Comparison of ENCODE assay signal across 33 cellular contexts in the genomic region with DNA sequence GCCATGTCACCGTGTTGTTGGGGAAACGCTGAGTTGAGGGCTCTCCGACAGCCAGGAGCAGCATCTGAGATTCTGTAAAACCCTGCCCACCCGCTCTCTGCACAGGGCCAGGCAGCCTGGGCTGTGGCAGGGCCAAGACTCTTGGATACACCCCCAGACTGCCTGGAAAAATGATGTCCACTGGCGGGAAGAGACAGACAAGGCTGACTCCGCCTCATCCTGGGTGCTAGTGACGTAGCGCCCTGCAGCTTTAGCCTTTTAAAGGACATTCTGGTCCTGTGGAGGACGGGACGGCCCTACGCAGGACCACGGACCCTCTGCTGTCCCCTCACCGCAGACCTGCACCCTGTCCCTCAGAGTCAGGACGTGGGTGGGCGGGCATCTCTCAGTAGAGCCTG. TPM values are rescaled to one million over a fixed set of nuclear protein-coding genes. Genes with fewer than 3 reads are reported as not detected.
"Had no signal": no experiment of that assay in that cellular context is flagged by ENCODE, and none has a peak within 500 bp of the region (broad histone marks: within the 10 kb centered on the region; RNA-seq: fewer than 3 reads in every experiment).

No MANE protein-coding gene starts in this region.

- H3K4me1 ChIP-seq: ascending aorta, SJCRH30 had no signal

- DNase-seq: activated CD4-positive, alpha-beta memory T cell treated with anti-CD3 and anti-CD28 coated beads, Interleukin-2, amount 10 ng/mL, durations not matched to agents 7 days and 5 days; activated CD4-positive, alpha-beta T cell treated with anti-CD3 and anti-CD28 coated beads for 1 hour; activated CD4-positive, alpha-beta T cell treated with anti-CD3 and anti-CD28 coated beads for 48 hours; activated CD4-positive, CD25-positive, alpha-beta regulatory T cell; activated gamma-delta T cell; activated naive CD4-positive, alpha-beta T cell treated with Interleukin-2 at 50 U/mL for 16 hours; activated naive CD8-positive, alpha-beta T cell treated with anti-CD3 and anti-CD28 coated beads, Interleukin-2, amount 10 ng/mL, durations not matched to agents 7 days and 5 days; activated T-cell treated with anti-CD3 and anti-CD28 coated beads, Interleukin-2, amount 50 U/mL, for 24 hours; amygdala; NCI-H1092 treated with DMSO at 0.1 percent for 48 hours; NCI-H1417; NCI-H146; NCI-H187; NCI-H2029 treated with DMSO at 0.1 percent for 48 hours; NCI-H2107; NCI-H2171; NCI-H510A; NCI-H526; NCI-H748 treated with DMSO at 0.1 percent for 48 hours; NK-92 treated with Interleukin-12 subunit alpha and Interleukin-12 subunit beta, amount 100 ng/mL, for 24 hours; PC-9; Right ventricle myocardium superior; SJCRH30; T1000; WERI-Rb-1 had no signal

- H3K9me3 ChIP-seq: ascending aorta, SJCRH30 had no signal

- H3K36me3 ChIP-seq: ascending aorta, cardiac muscle cell, SJCRH30, WERI-Rb-1 had no signal

- H3K27ac ChIP-seq: ascending aorta, cardiac muscle cell, PC-9, SJCRH30, SK-N-MC, WERI-Rb-1 had no signal

- H3K4me2 ChIP-seq: PC-9 had no signal

- H3K4me3 ChIP-seq: ascending aorta, cardiac muscle cell, PC-9, SJCRH30, SK-N-MC had no signal

- H3K27me3 ChIP-seq: ascending aorta, cardiac muscle cell had no signal

RNA-seq across cellular contexts. Expression of a gene that starts 20.7 kb away (rescaled TPM):
- total RNA-seq: activated CD4-positive, alpha-beta memory T cell treated with anti-CD3 and anti-CD28 coated beads, Interleukin-2, amount 10 ng/mL, durations not matched to agents 7 days and 5 days; activated T-helper 2 cell treated with anti-CD3 and anti-CD28 coated beads, Interferon-gamma antibody, Interleukin-2, Interleukin-4, amounts not matched to agents 10 μg/mL and 5 μg/mL and 100 μg/mL, durations not matched to agents 14 hours and 24 hours and 36 hours; ascending aorta; cardiac muscle cell; M059J; PC-9; SJCRH30; T-helper 2 cell treated with Interferon-gamma antibody and Interleukin-4, amounts not matched to agents 100 ng/mL and 5 ng/mL, for 36 hours had no signal
- polyA plus RNA-seq: cardiac muscle cell had no signal

RNA-seq across cellular contexts. Expression of a gene that starts 40.5 kb away (rescaled TPM):
- total RNA-seq: activated CD4-positive, alpha-beta memory T cell treated with anti-CD3 and anti-CD28 coated beads, Interleukin-2, amount 10 ng/mL, durations not matched to agents 7 days and 5 days; activated naive CD8-positive, alpha-beta T cell treated with anti-CD3 and anti-CD28 coated beads, Interleukin-2, amount 10 ng/mL, durations not matched to agents 7 days and 5 days; activated T-helper 2 cell treated with anti-CD3 and anti-CD28 coated beads, Interferon-gamma antibody, Interleukin-2, Interleukin-4, amounts not matched to agents 10 μg/mL and 5 μg/mL and 100 μg/mL, durations not matched to agents 14 hours and 24 hours and 36 hours; ascending aorta; cardiac muscle cell; M059J; PC-9; SJCRH30; T-helper 1 cell treated with Interleukin-12 subunit alpha and Interleukin-12 subunit beta and Interleukin-4 antibody, amounts not matched to agents 30 ng/mL and 1 ng/mL, for 36 hours; T-helper 2 cell treated with Interferon-gamma antibody and Interleukin-4, amounts not matched to agents 100 ng/mL and 5 ng/mL, for 36 hours had no signal
- polyA plus RNA-seq: cardiac muscle cell had no signal

RNA-seq across cellular contexts. Expression of a gene that starts 50.3 kb away (rescaled TPM):
- total RNA-seq: ascending aorta, cardiac muscle cell, M059J, PC-9, Right ventricle myocardium superior, SJCRH30 had no signal
- polyA plus RNA-seq: adipose tissue, cardiac muscle cell had no signal
